Comparison of ENCODE assay signal across 21 cellular contexts in the genomic region with DNA sequence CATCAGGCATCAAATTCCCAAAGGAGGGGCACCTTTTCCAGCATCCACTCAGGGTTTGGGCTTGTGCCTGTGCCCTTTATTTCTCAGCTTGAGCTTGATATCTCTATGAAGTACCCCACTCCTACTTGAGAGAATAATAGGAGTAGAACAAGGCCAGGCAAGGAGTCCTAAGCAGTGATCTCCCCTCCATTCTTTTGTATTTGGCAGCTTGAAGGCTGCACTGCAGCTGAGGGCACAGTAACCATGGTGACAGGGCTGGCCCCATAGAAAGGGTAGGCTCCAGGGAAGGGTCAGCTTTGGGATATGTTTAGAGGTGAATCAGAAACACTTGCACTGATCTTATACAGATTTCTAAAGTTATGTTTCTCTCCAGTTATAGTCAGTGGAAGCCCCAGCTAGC.
"Had no signal": no experiment of that assay in that cellular context is flagged by ENCODE, and none has a peak within 500 bp of the region (broad histone marks: within the 10 kb centered on the region; RNA-seq: fewer than 3 reads in every experiment).

No MANE protein-coding gene starts in this region.

- ATAC-seq: activated naive CD4-positive, alpha-beta T cell treated with anti-CD3 and anti-CD28 coated beads, Interleukin-2, amount 50 U/mL, for 72 hours; effector memory CD8-positive, alpha-beta T cell; natural killer cell; upper lobe of right lung had no signal

- H3K4me1 ChIP-seq: esophagus muscularis mucosa, left ventricle myocardium inferior, psoas muscle, thyroid gland, upper lobe of right lung had no signal

- H3K9me3 ChIP-seq: esophagus muscularis mucosa, left ventricle myocardium inferior, neutrophil, ovary, psoas muscle, thyroid gland, upper lobe of right lung had no signal

- H3K27ac Mint-ChIP-seq: activated naive CD4-positive, alpha-beta T cell treated with anti-CD3 and anti-CD28 coated beads, Interleukin-2, amount 50 U/mL, for 72 hours; effector memory CD8-positive, alpha-beta T cell; natural killer cell; stimulated activated naive CD8-positive, alpha-beta T cell treated with anti-CD3 and anti-CD28 coated beads, Interleukin-15, Interleukin-2, amounts not matched to agents 100 ng/mL and 50 ng/mL, for 24 hours had no signal

- H3K36me3 ChIP-seq: esophagus muscularis mucosa, left ventricle myocardium inferior, neutrophil, ovary, thyroid gland, upper lobe of right lung had no signal

- H3K4me1 Mint-ChIP-seq: natural killer cell had no signal

- H3K27ac ChIP-seq: esophagus muscularis mucosa, left ventricle myocardium inferior, neutrophil, ovary, psoas muscle, thyroid gland, upper lobe of right lung had no signal

- H3K27me3 Mint-ChIP-seq: effector memory CD8-positive, alpha-beta T cell had no signal

- H3K4me3 Mint-ChIP-seq: brain; effector memory CD8-positive, alpha-beta T cell; natural killer cell; stimulated activated naive CD8-positive, alpha-beta T cell treated with anti-CD3 and anti-CD28 coated beads, Interleukin-15, Interleukin-2, amounts not matched to agents 100 ng/mL and 50 ng/mL, for 24 hours had no signal

- H3K27me3 ChIP-seq: esophagus muscularis mucosa, neutrophil, ovary, thyroid gland, upper lobe of right lung had no signal

- DNase-seq: activated T-cell treated with anti-CD3 and anti-CD28 coated beads, Interleukin-2, amount 50 U/mL, for 1 hour; aorta; dermis blood vessel endothelial cell; effector memory CD8-positive, alpha-beta T cell; hypothalamus; left ventricle myocardium inferior; mammary epithelial cell; midbrain; natural killer cell; ovary; psoas muscle; stimulated activated CD4-positive, alpha-beta T cell treated with anti-CD3 and anti-CD28 coated beads, Interleukin-12 subunit alpha, Interleukin-12 subunit beta, amount 100 ng/mL, for 4 hours; substantia nigra; T-helper 9 cell; thyroid gland; upper lobe of right lung had no signal

- H3K4me3 ChIP-seq: esophagus muscularis mucosa, left ventricle myocardium inferior, ovary, psoas muscle, thyroid gland, upper lobe of right lung had no signal

- H3K36me3 Mint-ChIP-seq: activated naive CD4-positive, alpha-beta T cell treated with anti-CD3 and anti-CD28 coated beads, Interleukin-2, amount 50 U/mL, for 72 hours; brain; natural killer cell had no signal
